ENCODE assay signal across 28 cellular contexts in the genomic region with DNA sequence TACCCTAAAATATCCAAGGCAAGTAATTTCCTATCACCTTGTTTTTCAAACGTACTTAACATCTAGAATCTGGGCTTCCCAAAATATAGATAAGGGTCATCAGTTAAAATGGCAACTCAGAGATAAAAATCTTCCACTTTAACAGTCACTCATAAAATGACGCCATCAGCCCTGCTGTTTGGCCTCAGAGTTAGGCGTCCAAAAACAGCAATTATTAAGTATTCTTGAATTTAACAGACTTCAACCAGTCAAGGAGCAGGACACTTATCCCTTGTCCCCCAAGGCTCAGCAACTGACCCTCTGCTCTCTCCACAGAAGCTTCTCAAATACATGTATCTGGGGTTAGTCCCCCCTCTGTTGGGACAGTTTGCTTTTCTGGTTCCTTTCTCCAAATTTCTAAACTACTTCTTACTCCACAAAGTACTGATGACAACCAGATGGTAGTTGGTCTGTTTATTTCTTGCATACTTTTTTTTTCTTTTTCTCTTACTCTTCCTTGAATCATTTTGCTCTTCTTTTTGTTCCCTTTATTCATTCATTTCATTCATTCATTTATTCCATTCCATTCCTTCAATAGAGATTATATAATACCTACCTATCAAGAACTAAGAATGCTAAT. TPM values are rescaled to one million over a fixed set of nuclear protein-coding genes. Genes with fewer than 3 reads are reported as not detected.
DNase-seq lines count a peak whose midpoint lies in the region; ATAC-seq and TF ChIP-seq lines count a peak whose summit lies in the region.
"Had no signal": no experiment of that assay in that cellular context is flagged by ENCODE, and none has a peak within 500 bp of the region (broad histone marks: within the 10 kb centered on the region; RNA-seq: fewer than 3 reads in every experiment).

No MANE protein-coding gene starts in this region.

- no peak for TF ChIP-seq POLR2A in esophagus squamous epithelium (IDR thresholded peaks at IDR 0.05)

- H3K4me1 ChIP-seq in esophagus squamous epithelium (peaks cover 0 to 43% (median 24%) of the 10 kb centered on the region in 3 donors), muscle layer of duodenum (ENCODE audit: control insufficient read depth in 1 of 2, insufficient read depth in 2 of 2, low read length in 2 of 2) (peaks cover 0 to 26% of the 10 kb centered on the region in 2 donors), thoracic aorta (ENCODE audit: control insufficient read depth in 1 of 2, low read depth in 2 of 2) (peaks cover 26 to 58% of the 10 kb centered on the region in 2 donors)

- H3K27ac ChIP-seq in esophagus squamous epithelium (peak overlapping the region in 3 of 4 donors; percentile 53 to 62 (median 60)), muscle layer of duodenum (ENCODE audit: low read length) (peak overlapping the region; percentile 11), thoracic aorta (peak overlapping the region; percentile 66 to 82)

- no peak overlapping the region for H3K4me3 ChIP-seq in esophagus squamous epithelium
- H3K4me3 ChIP-seq in muscle layer of duodenum (ENCODE audit: low read depth in 1 of 2, low read length in 2 of 2) = no peak overlapping the region
- no peak overlapping the region for H3K4me3 ChIP-seq in thoracic aorta
- H3K4me3 ChIP-seq: gastrocnemius medialis, skin epidermis had no signal

- TF ChIP-seq CTCF in esophagus squamous epithelium (IDR thresholded peaks at IDR 0.05) = no peak
- no peak for TF ChIP-seq CTCF in thoracic aorta (IDR thresholded peaks at IDR 0.05)
- TF ChIP-seq CTCF in progenitor cell of endocrine pancreas (IDR thresholded peaks at IDR 0.05; ENCODE audit: unreplicated experiment) = no peak

- WGBS in esophagus squamous epithelium, 2 donors = 64 to 78% methylated on average over 3 of the region's 3 CpGs

- no peaks in the 10 kb centered on the region for H3K27me3 ChIP-seq in esophagus squamous epithelium
- no peaks in the 10 kb centered on the region for H3K27me3 ChIP-seq in muscle layer of duodenum (ENCODE audit: low read depth, low read length)
- no peaks in the 10 kb centered on the region for H3K27me3 ChIP-seq in thoracic aorta (replicated peaks; ENCODE audit: insufficient read depth)
- H3K27me3 ChIP-seq: gastrocnemius medialis had no signal

- no peak overlapping the region for H3K4me3 Mint-ChIP-seq in progenitor cell of endocrine pancreas (ENCODE audit: low read depth)
- H3K4me3 Mint-ChIP-seq: activated naive CD4-positive, alpha-beta T cell treated with anti-CD3 and anti-CD28 coated beads for 36 hours; CD8-positive, alpha-beta T cell; naive B cell; T-helper 1 cell treated with Interleukin-12 subunit alpha and Interleukin-12 subunit beta and Interleukin-4 antibody, amounts not matched to agents 30 μg/mL and 1 μg/mL, for 36 hours had no signal

- peaks cover 4% of the 10 kb centered on the region for H3K36me3 Mint-ChIP-seq in progenitor cell of endocrine pancreas (ENCODE audit: insufficient read depth)
- H3K36me3 Mint-ChIP-seq: CD8-positive, alpha-beta T cell; naive B cell had no signal

- no peak overlapping the region for H3K27ac Mint-ChIP-seq in progenitor cell of endocrine pancreas
- H3K27ac Mint-ChIP-seq: activated naive CD4-positive, alpha-beta T cell treated with anti-CD3 and anti-CD28 coated beads for 36 hours; CD8-positive, alpha-beta T cell; naive B cell; T-helper 1 cell treated with Interleukin-12 subunit alpha and Interleukin-12 subunit beta and Interleukin-4 antibody, amounts not matched to agents 30 μg/mL and 1 μg/mL, for 36 hours had no signal

- H3K9me3 ChIP-seq in esophagus squamous epithelium = no peaks in the 10 kb centered on the region
- H3K9me3 ChIP-seq in muscle layer of duodenum (ENCODE audit: control insufficient read depth in 1 of 2, low read length in 2 of 2) = no peaks in the 10 kb centered on the region
- H3K9me3 ChIP-seq in thoracic aorta = no peaks in the 10 kb centered on the region
- H3K9me3 ChIP-seq: gastrocnemius medialis had no signal

- ATAC-seq in thoracic aorta (ENCODE audit: insufficient number of reproducible peaks, low FRiP score, low read depth) = no peak
- no peak for ATAC-seq in stimulated activated naive CD8-positive, alpha-beta T cell treated with anti-CD3 and anti-CD28 coated beads, Interleukin-15, Interleukin-2, amounts not matched to agents 100 U/mL and 50 U/mL, for 24 hours
- ATAC-seq in GM21786 (IDR thresholded peaks at IDR 0.05; ENCODE audit: unreplicated experiment) = no peak
- ATAC-seq: activated CD4-positive, CD25-positive, alpha-beta regulatory T cell treated with anti-CD3 and anti-CD28 coated beads, Interleukin-2, amount 50 U/mL, for 24 hours; CD8-positive, alpha-beta T cell; left lobe of liver had no signal

- DNase-seq in EH (ENCODE audit: low read depth) (peak; percentile 65), esophagus squamous epithelium (lab: John Stamatoyannopoulos, UW) (no peak), thoracic aorta (ENCODE audit: low spot score) (no peak), progenitor cell of endocrine pancreas (ENCODE audit: low spot score, unreplicated experiment) (no peak)
- no peak for DNase-seq in central memory CD4-positive, alpha-beta T cell
- DNase-seq in stimulated activated naive CD8-positive, alpha-beta T cell treated with anti-CD3 and anti-CD28 coated beads, Interleukin-15, Interleukin-2, amounts not matched to agents 100 U/mL and 50 U/mL, for 24 hours = no peak
- DNase-seq: activated CD4-positive, alpha-beta T cell treated with anti-CD3 and anti-CD28 coated beads, Interleukin-2, amount 50 U/mL, for 48 hours; activated naive CD4-positive, alpha-beta T cell treated with anti-CD3 and anti-CD28 coated beads for 36 hours; AML-193; CD8-positive, alpha-beta T cell; DMS 273 treated with DMSO at 0.1 percent for 48 hours; hippocampal formation; naive B cell; NCI-H1417; NCI-H2081 treated with DMSO at 0.1 percent for 48 hours; NCI-H748 treated with DMSO at 0.1 percent for 48 hours; RPMI8226; stimulated activated CD4-positive, alpha-beta T cell treated with anti-CD3 and anti-CD28 coated beads, Interleukin-1b, Interleukin-23, amount 100 ng/mL, for 48 hours; stimulated activated CD8-positive, alpha-beta memory T cell treated with anti-CD3 and anti-CD28 coated beads, Interleukin-4, amount 100 ng/mL, for 48 hours had no signal

- H3K27me3 Mint-ChIP-seq in progenitor cell of endocrine pancreas = no peaks in the 10 kb centered on the region

- no peaks in the 10 kb centered on the region for H3K4me1 Mint-ChIP-seq in progenitor cell of endocrine pancreas (ENCODE audit: low read depth)
- H3K4me1 Mint-ChIP-seq: naive B cell had no signal

- intact Hi-C loops in esophagus squamous epithelium (cut with DNase I) = no loop called here

- no peaks in the 10 kb centered on the region for H3K9me3 Mint-ChIP-seq in progenitor cell of endocrine pancreas (ENCODE audit: low read depth)
- H3K9me3 Mint-ChIP-seq: activated naive CD4-positive, alpha-beta T cell treated with anti-CD3 and anti-CD28 coated beads for 36 hours; CD8-positive, alpha-beta T cell; T-helper 1 cell treated with Interleukin-12 subunit alpha and Interleukin-12 subunit beta and Interleukin-4 antibody, amounts not matched to agents 30 μg/mL and 1 μg/mL, for 36 hours had no signal

- no peaks in the 10 kb centered on the region for H3K36me3 ChIP-seq in esophagus squamous epithelium
- peaks cover 0 to 3% of the 10 kb centered on the region in 2 donors for H3K36me3 ChIP-seq in muscle layer of duodenum (ENCODE audit: control insufficient read depth in 1 of 2, insufficient read depth in 2 of 2, low read length in 2 of 2)
- no peaks in the 10 kb centered on the region for H3K36me3 ChIP-seq in thoracic aorta

RNA-seq across cellular contexts. Expression of a gene that starts 54.4 kb away (rescaled TPM):
- total RNA-seq in esophagus squamous epithelium (100 to 1,000 TPM in 1 of 4 donors, 10 to 100 TPM in 2, 1 to 10 TPM in 1; 5.0 to 120 (median 25.2) TPM), thoracic aorta (100 to 1,000 TPM; 549 to 743 TPM), progenitor cell of endocrine pancreas (5.0 and 6.2 TPM in 2 replicates)
- total RNA-seq: activated naive CD4-positive, alpha-beta T cell treated with anti-CD3 and anti-CD28 coated beads for 36 hours; CD8-positive, alpha-beta T cell; MCF 10A; pulmonary artery endothelial cell had no signal

Comparison
In these comparisons a context has a peak if more than half of its experiments do, and no peak if none do; other contexts are left out.
1. H3K27ac ChIP-seq: peak in every context shown above with its lines; median percentile 74 in thoracic aorta; 60 in esophagus squamous epithelium; 11 in muscle layer of duodenum.
2. RNA of a gene that starts 54.4 kb away (total RNA-seq): 549 to 743 TPM in thoracic aorta; 5.0 to 120 TPM in esophagus squamous epithelium and 5.0 to 6.2 TPM in progenitor cell of endocrine pancreas; every median in the first group is over 4 times any median in the second.